Comparison of ENCODE assay signal across 1 cellular context in genomic region chrX:135050603-135051002, GRCh38.
TF ChIP-seq lines count a peak whose summit lies in the region.

No MANE protein-coding gene starts in this region.

TF ChIP-seq in endothelial cell of umbilical vein, 7 proteins besides CTCF, POLR2A, EP300 and RAD21:
- no peak for TF ChIP-seq JUN (IDR thresholded peaks at IDR 0.05; ENCODE audit: borderline replicate concordance, insufficient read depth, insufficient read length, low read depth)
- no peak for TF ChIP-seq FOS (IDR thresholded peaks at IDR 0.05; ENCODE audit: borderline replicate concordance, insufficient read depth, low read length)
- TF ChIP-seq MYC (IDR thresholded peaks at IDR 0.05; ENCODE audit: low read depth, low read length): no peak
- no peak for TF ChIP-seq POLR2AphosphoS5 (IDR thresholded peaks at IDR 0.05; ENCODE audit: insufficient read depth, low read depth, low read length)
- no peak for TF ChIP-seq MAX (IDR thresholded peaks at IDR 0.05; ENCODE audit: insufficient read depth, insufficient read length)
- TF ChIP-seq EZH2 (IDR thresholded peaks at IDR 0.05; ENCODE audit: borderline replicate concordance, low read depth, low read length, severe bottlenecking): no peak
- no peak for TF ChIP-seq GATA2 (IDR thresholded peaks at IDR 0.05; ENCODE audit: insufficient read depth, insufficient read length, low read depth, low read length)
